ENCODE assay signal across 7 cellular contexts in the genomic region with DNA sequence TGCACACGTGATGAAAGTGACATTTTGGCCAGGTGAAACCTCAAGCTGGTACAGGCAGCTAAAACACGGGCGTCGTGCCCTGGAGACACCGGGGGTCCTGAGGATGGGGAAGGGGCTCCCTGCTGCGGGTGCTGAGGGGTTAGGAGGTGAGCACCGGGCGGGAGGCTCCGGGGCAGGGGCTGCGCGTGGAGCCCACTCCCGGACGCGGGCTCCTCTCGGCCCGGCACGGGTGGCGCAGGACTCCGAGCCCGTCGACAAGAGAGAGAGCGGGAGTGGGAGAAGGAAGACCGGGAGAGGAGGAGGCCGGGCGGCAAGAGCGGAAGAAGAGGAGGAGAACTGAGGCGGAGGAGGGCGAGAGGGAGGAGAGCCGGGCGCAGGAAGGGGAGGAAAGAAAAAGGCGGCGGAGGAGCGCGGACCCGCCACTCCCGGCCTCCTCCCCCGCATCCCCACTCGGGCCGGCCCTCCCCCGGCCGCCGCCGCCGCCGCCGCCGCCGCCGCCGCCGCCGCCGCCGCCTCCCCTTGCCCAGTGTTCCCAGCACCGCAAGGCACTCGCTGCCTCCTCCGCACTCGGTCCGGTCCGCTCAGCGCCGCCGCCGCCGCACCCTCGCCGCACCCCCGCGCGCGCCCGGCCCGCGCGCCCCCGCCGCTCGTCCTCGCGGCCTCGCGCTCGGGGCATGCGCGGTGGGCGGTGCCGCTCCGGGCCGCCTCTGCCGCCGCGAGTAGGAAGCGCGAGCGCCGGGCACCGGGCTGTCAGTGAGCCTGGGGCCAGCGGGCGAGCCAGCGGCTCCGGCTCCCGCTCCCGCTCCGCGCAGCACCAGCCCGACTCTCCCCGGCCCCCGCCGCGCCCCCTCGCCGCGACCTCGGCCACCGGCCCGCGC. TPM values are rescaled to one million over a fixed set of nuclear protein-coding genes. Genes with fewer than 3 reads are reported as not detected.
A peak's percentile ranks its signal among the peaks of the same experiment; 100 is the strongest.
DNase-seq lines count a peak whose midpoint lies in the region; ATAC-seq, FAIRE-seq and TF ChIP-seq lines count a peak whose summit lies in the region.

A gene (plus strand): TSS at position 750 of the 878 bp plus-strand sequence.

- H4K20me1 ChIP-seq in HepG2 (ENCODE audit: insufficient read depth, low read length) = no peaks in the 10 kb centered on the region

- intact Hi-C loops in HepG2 (cut with micrococcal nuclease; ENCODE audit: unreplicated experiment) = loop anchor here (5.0 kb wide), 3 partner anchors 40 to 100 kb away; a partner anchor contains a TSS

- 2% methylated on average over 37 of the region's 117 CpGs for WGBS in HepG2 (ENCODE audit: low lambda C conversion rate)

- H3K9me3 ChIP-seq in HepG2 (ENCODE audit: low read length) = no peaks in the 10 kb centered on the region

- peak within 1 kb of the TSS; percentile 61 for H3K27ac ChIP-seq in HepG2 (ENCODE audit: extremely low read length, insufficient read depth, low read length)

- H3K9ac ChIP-seq in HepG2 (ENCODE audit: insufficient read depth, low read depth, low read length) = peak within 1 kb of the TSS; percentile 74

- peaks cover 32% of the 10 kb centered on the region for H3K4me1 ChIP-seq in HepG2 (ENCODE audit: insufficient read depth, low read length)

- ATAC-seq in HG02840 (IDR thresholded peaks at IDR 0.05; ENCODE audit: low FRiP score, unreplicated experiment) = peak; percentile 64
- peak; percentile 60 for ATAC-seq in HepG2

- no peaks in the 10 kb centered on the region for H3K27me3 ChIP-seq in HepG2 (ENCODE audit: control insufficient read depth in 1 of 2, insufficient read depth in 2 of 2, low read length in 2 of 2)

- no peak within 1 kb of the TSS for H2AFZ ChIP-seq in HepG2 (ENCODE audit: low read length)

- TF ChIP-seq POLR2A in HepG2 (IDR thresholded peaks at IDR 0.05; ENCODE audit: insufficient read depth in 1 of 2, low read depth in 2 of 2, low read length in 2 of 2) = peak; percentile 91 to 97

- no peaks in the 10 kb centered on the region for H3K36me3 ChIP-seq in HepG2 (replicated peaks in 1 of 2; ENCODE audit: control insufficient read depth in 1 of 2, insufficient read depth in 2 of 2, low read length in 2 of 2)

- FAIRE-seq in HepG2 (lab: Jason Lieb, UNC) = no peak

- POLR2A ChIA-PET in HepG2 (lab: Yijun Ruan, JAX) = interaction anchor here (1.2 kb wide), 1 partner anchor 113 kb away, joined by 4 read pairs; no protein-coding TSS in a partner anchor

- in situ Hi-C loops in GM13977 (cut with MboI; ENCODE audit: low pct_unique_long_range_greater_than_20kb, low sequenced_read_pairs, unreplicated experiment) = no loop called here
- in situ Hi-C loops in HepG2 (cut with HindIII; ENCODE audit: extremely low pct_ligation_motif_present, low pct_unique_long_range_greater_than_20kb) = loop anchor here (10.0 kb wide), 1 partner anchor 113 kb away; no protein-coding TSS in a partner anchor

- peaks cover 37% of the 10 kb centered on the region for H3K79me2 ChIP-seq in HepG2 (ENCODE audit: insufficient read depth, low read length)

- CTCF ChIA-PET in HepG2 (lab: Yijun Ruan, JAX; ENCODE audit: low intra/inter-chr PET ratio, low total read pairs) = no interaction called here

- DNase-seq in GM13977 (ENCODE audit: low spot score) (peak; percentile 65), NCI-H226 (peak; percentile 65), dermis blood vessel endothelial cell (peak; percentile 86), HepG2 (ENCODE audit: low spot score) (peak; percentile 54)
- peak; percentile 51 to 63 for DNase-seq in activated CD4-positive, alpha-beta T cell treated with anti-CD3 and anti-CD28 coated beads, Interleukin-2, amount 50 U/mL, for 4 hours
- peak; percentile 59 to 70 for DNase-seq in stimulated activated CD4-positive, alpha-beta T cell treated with anti-CD3 and anti-CD28 coated beads, Interleukin-2, amount 100 ng/mL, for 48 hours

- peak within 1 kb of the TSS; percentile 99 for H3K4me2 ChIP-seq in HepG2 (ENCODE audit: low read depth, low read length)

- no peak for TF ChIP-seq CTCF in GM13977 (IDR thresholded peaks at IDR 0.05; ENCODE audit: extremely low read depth, insufficient read depth, missing control alignments)
- TF ChIP-seq CTCF in HepG2 (CRISPR knock-in tag; IDR thresholded peaks at IDR 0.05) = no peak

- H3K4me3 ChIP-seq in HepG2 (replicated peaks in 1 of 3; ENCODE audit: insufficient read depth in 1 of 3, low read depth in 2 of 3, low read length in 3 of 3) = peak within 1 kb of the TSS; percentile 88 to 95 (median 91)

- TF ChIP-seq RAD21 in HepG2 (CRISPR knock-in tag; IDR thresholded peaks at IDR 0.05) = no peak; the same call in 1 of the 2 replicates

- TF ChIP-seq EP300 in HepG2 (IDR thresholded peaks at IDR 0.05; ENCODE audit: low read depth in 2 of 2, low read length in 2 of 2) = no peak
- no peak for TF ChIP-seq EP300 in HepG2 (CRISPR knock-in tag; IDR thresholded peaks at IDR 0.05; ENCODE audit: borderline replicate concordance)

- no TSS peak for BruUV-seq in HepG2 (replicated peaks; lab: Mats Ljungman, UMichigan)

TF ChIP-seq in HepG2, 621 proteins besides CTCF, POLR2A, EP300 and RAD21 (continues in another document):
- TF ChIP-seq ASH2L (IDR thresholded peaks at IDR 0.05; ENCODE audit: insufficient read length, low read depth, low read length) = peak; percentile 74
- TF ChIP-seq ARNTL (CRISPR knock-in tag; IDR thresholded peaks at IDR 0.05) = no peak
- TF ChIP-seq ZMYM3 (CRISPR knock-in tag; IDR thresholded peaks at IDR 0.05) = no peak
- TF ChIP-seq, protein P1, sequence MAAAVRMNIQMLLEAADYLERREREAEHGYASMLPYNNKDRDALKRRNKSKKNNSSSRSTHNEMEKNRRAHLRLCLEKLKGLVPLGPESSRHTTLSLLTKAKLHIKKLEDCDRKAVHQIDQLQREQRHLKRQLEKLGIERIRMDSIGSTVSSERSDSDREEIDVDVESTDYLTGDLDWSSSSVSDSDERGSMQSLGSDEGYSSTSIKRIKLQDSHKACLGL (CRISPR knock-in tag; IDR thresholded peaks at IDR 0.05) = no peak
- TF ChIP-seq ZNF12 (CRISPR knock-in tag; IDR thresholded peaks at IDR 0.05) = no peak
- no peak for TF ChIP-seq ZSCAN31 (CRISPR knock-in tag; IDR thresholded peaks at IDR 0.05; ENCODE audit: low read depth)
- peak; percentile 80 for TF ChIP-seq ZNF883 (CRISPR knock-in tag; IDR thresholded peaks at IDR 0.05; ENCODE audit: not compliant biosample characterization)
- TF ChIP-seq, protein P2, sequence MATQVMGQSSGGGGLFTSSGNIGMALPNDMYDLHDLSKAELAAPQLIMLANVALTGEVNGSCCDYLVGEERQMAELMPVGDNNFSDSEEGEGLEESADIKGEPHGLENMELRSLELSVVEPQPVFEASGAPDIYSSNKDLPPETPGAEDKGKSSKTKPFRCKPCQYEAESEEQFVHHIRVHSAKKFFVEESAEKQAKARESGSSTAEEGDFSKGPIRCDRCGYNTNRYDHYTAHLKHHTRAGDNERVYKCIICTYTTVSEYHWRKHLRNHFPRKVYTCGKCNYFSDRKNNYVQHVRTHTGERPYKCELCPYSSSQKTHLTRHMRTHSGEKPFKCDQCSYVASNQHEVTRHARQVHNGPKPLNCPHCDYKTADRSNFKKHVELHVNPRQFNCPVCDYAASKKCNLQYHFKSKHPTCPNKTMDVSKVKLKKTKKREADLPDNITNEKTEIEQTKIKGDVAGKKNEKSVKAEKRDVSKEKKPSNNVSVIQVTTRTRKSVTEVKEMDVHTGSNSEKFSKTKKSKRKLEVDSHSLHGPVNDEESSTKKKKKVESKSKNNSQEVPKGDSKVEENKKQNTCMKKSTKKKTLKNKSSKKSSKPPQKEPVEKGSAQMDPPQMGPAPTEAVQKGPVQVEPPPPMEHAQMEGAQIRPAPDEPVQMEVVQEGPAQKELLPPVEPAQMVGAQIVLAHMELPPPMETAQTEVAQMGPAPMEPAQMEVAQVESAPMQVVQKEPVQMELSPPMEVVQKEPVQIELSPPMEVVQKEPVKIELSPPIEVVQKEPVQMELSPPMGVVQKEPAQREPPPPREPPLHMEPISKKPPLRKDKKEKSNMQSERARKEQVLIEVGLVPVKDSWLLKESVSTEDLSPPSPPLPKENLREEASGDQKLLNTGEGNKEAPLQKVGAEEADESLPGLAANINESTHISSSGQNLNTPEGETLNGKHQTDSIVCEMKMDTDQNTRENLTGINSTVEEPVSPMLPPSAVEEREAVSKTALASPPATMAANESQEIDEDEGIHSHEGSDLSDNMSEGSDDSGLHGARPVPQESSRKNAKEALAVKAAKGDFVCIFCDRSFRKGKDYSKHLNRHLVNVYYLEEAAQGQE (IDR thresholded peaks at IDR 0.05; ENCODE audit: borderline replicate concordance in 1 of 2, low read depth in 1 of 2, low read length in 2 of 2) = no peak
- TF ChIP-seq, protein P3, sequence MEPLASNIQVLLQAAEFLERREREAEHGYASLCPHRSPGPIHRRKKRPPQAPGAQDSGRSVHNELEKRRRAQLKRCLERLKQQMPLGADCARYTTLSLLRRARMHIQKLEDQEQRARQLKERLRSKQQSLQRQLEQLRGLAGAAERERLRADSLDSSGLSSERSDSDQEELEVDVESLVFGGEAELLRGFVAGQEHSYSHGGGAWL (CRISPR knock-in tag; IDR thresholded peaks at IDR 0.05) = 0 out of 2 replicates have a peak, but pooled peaks have one; percentile 54
- TF ChIP-seq ZNF317 (CRISPR knock-in tag; IDR thresholded peaks at IDR 0.05) = no peak

RNA-seq across cellular contexts. Expression of the gene that starts here (rescaled TPM):
- 5.4 and 6.8 TPM in 2 replicates for total RNA-seq in dermis blood vessel endothelial cell
- total RNA-seq in HepG2 (2016; rRNA removed; fragmentation: Illumina TruSeq; extraction: Trizol) = 18.5 and 24.4 TPM in 2 replicates
- 6.7 and 7.1 TPM in 2 replicates for total RNA-seq in HepG2 (2016; cell fraction: cytosol; rRNA removed; fragmentation: Illumina TruSeq; extraction: Trizol; ENCODE audit: low read depth)
- 17.8 and 22.1 TPM in 2 replicates for total RNA-seq in HepG2 (2016; cell fraction: insoluble cytoplasmic fraction; rRNA removed; fragmentation: Illumina TruSeq; extraction: Trizol)
- 8.8 and 9.9 TPM in 2 replicates for total RNA-seq in HepG2 (2016; cell fraction: membrane; rRNA removed; fragmentation: Illumina TruSeq; extraction: Trizol)
- total RNA-seq in HepG2 (2016; cell fraction: nucleus; rRNA removed; fragmentation: Illumina TruSeq; extraction: Trizol) = 36.9 and 39.8 TPM in 2 replicates
- 20.1 and 21.5 TPM in 2 replicates for polyA plus RNA-seq in HepG2 (2011; rRNA removed)
- polyA plus RNA-seq in HepG2 (2011; cell fraction: cytosol; rRNA removed) = 13.2 and 17.7 TPM in 2 replicates
- polyA plus RNA-seq in HepG2 (2011; cell fraction: nucleus; rRNA removed) = 19.1 and 22.8 TPM in 2 replicates
- 14.6 and 15.5 TPM in 2 replicates for polyA plus RNA-seq in HepG2 (2012)
- 1.4 and 1.8 TPM in 2 replicates for polyA plus RNA-seq in HepG2 (2016; cell fraction: cytosol; fragmentation: Illumina TruSeq; extraction: Trizol; ENCODE audit: low read depth)
- polyA plus RNA-seq in HepG2 (2016; cell fraction: insoluble cytoplasmic fraction; fragmentation: Illumina TruSeq; extraction: Trizol; ENCODE audit: low read depth) = 21.7 and 25.8 TPM in 2 replicates
- polyA plus RNA-seq in HepG2 (2016; cell fraction: membrane; fragmentation: Illumina TruSeq; extraction: Trizol; ENCODE audit: low read depth) = 3.4 and 3.7 TPM in 2 replicates
- polyA plus RNA-seq in HepG2 (2016; cell fraction: nucleus; fragmentation: Illumina TruSeq; extraction: Trizol; ENCODE audit: insufficient read depth, low read depth) = 26.4 and 28.3 TPM in 2 replicates
- 19.6 and 43.9 TPM in 2 replicates for polyA minus RNA-seq in HepG2 (2011; rRNA and poly(A)+ RNA removed; ENCODE audit: low replicate concordance)
- polyA minus RNA-seq in HepG2 (2011; cell fraction: cytosol; rRNA and poly(A)+ RNA removed) = 24.9 and 27.4 TPM in 2 replicates
- polyA minus RNA-seq in HepG2 (2011; cell fraction: nucleus; rRNA and poly(A)+ RNA removed) = 52.5 and 53.8 TPM in 2 replicates

Comparison
In these comparisons a context has a peak if more than half of its experiments do, and no peak if none do; other contexts are left out.
1. Peak in every context shown above with its lines: DNase-seq, ATAC-seq, H3K4me3 ChIP-seq and H3K27ac ChIP-seq.